13 cellular contexts compared by ENCODE assay signal in genomic region chr1:29975036-29975694, GRCh38.
DNase-seq lines count a peak whose midpoint lies in the region; FAIRE-seq and TF ChIP-seq lines count a peak whose summit lies in the region.
"Had no signal": no experiment of that assay in that cellular context is flagged by ENCODE, and none has a peak within 500 bp of the region (broad histone marks: within the 10 kb centered on the region; RNA-seq: fewer than 3 reads in every experiment).

No MANE protein-coding gene starts in this region.

- no peak overlapping the region for H2AFZ ChIP-seq in astrocyte (ENCODE audit: low read depth, low read length)
- no peak overlapping the region for H2AFZ ChIP-seq in keratinocyte (ENCODE audit: control insufficient read depth, low read length)

- peak; percentile 9 for DNase-seq in CD1c-positive myeloid dendritic cell (ENCODE audit: extremely low spot score)
- peak; percentile 34 for DNase-seq in HT-29 (ENCODE audit: low spot score)
- DNase-seq in astrocyte (ENCODE audit: low read depth): peak; percentile 45
- DNase-seq in keratinocyte (ENCODE audit: low read depth, low spot score): peak; percentile 38
- DNase-seq in hippocampal formation (lab: John Stamatoyannopoulos, UW): no peak
- no peak for DNase-seq in DMS153 (lab: John Stamatoyannopoulos, UW)
- DNase-seq in COR-L47 (lab: John Stamatoyannopoulos, UW): no peak
- DNase-seq in SKM-1 (lab: John Stamatoyannopoulos, UW; ENCODE audit: unreplicated experiment): no peak
- DNase-seq: activated CD4-positive, alpha-beta memory T cell treated with anti-CD3 and anti-CD28 coated beads, Interleukin-2, amount 10 ng/mL, durations not matched to agents 7 days and 5 days; cerebellar nuclear complex; left ventricle myocardium superior; NCI-H748 treated with DMSO at 0.1 percent for 48 hours had no signal

- FAIRE-seq in astrocyte (lab: Jason Lieb, UNC): no peak
- peak; percentile 58 for FAIRE-seq in keratinocyte (lab: Jason Lieb, UNC)

- H3K27ac Mint-ChIP-seq in astrocyte (ENCODE audit: unreplicated experiment): peak overlapping the region; percentile 99
- H3K27ac Mint-ChIP-seq: activated CD4-positive, alpha-beta memory T cell treated with anti-CD3 and anti-CD28 coated beads, Interleukin-2, amount 10 ng/mL, durations not matched to agents 7 days and 5 days had no signal

- H3K4me2 ChIP-seq in astrocyte (ENCODE audit: low read length): peak overlapping the region; percentile 65
- H3K4me2 ChIP-seq in keratinocyte (ENCODE audit: control insufficient read depth, extremely low read depth, insufficient read depth, low read depth, low read length): no peak overlapping the region

- no peak overlapping the region for H3K4me3 ChIP-seq in astrocyte (ENCODE audit: insufficient read depth, low read depth, low read length)
- H3K4me3 ChIP-seq in keratinocyte (ENCODE audit: control insufficient read depth in 2 of 3, extremely low read depth in 1 of 3, insufficient read depth in 2 of 3, low read depth in 1 of 3, low read length in 3 of 3): no peak overlapping the region

- dilution Hi-C loops in keratinocyte (cut with MboI; ENCODE audit: extremely low pct_ligation_motif_present, low sequenced_read_pairs): no loop called here

- peaks cover 26% of the 10 kb centered on the region for H3K4me1 ChIP-seq in astrocyte (ENCODE audit: insufficient read depth, low read length)
- peaks cover 19% of the 10 kb centered on the region for H3K4me1 ChIP-seq in keratinocyte (ENCODE audit: control insufficient read depth, extremely low read depth, insufficient read depth, low read length)

- H3K9me3 ChIP-seq in astrocyte (ENCODE audit: insufficient read depth, low read depth, low read length): no peaks in the 10 kb centered on the region
- no peaks in the 10 kb centered on the region for H3K9me3 ChIP-seq in keratinocyte (ENCODE audit: control insufficient read depth, low read depth, low read length)

- no peaks in the 10 kb centered on the region for H3K79me2 ChIP-seq in astrocyte (ENCODE audit: insufficient read depth, low read length)
- no peaks in the 10 kb centered on the region for H3K79me2 ChIP-seq in keratinocyte (ENCODE audit: control insufficient read depth, insufficient read depth, low read length)

- H3K27ac ChIP-seq in astrocyte (ENCODE audit: low read depth, low read length) (peak overlapping the region; percentile 84), keratinocyte (ENCODE audit: control insufficient read depth, insufficient read depth, low read length) (peak overlapping the region; percentile 57)
- H3K27ac ChIP-seq: HL-60 had no signal

- H3K4me1 Mint-ChIP-seq in astrocyte (ENCODE audit: low read depth, unreplicated experiment): peaks cover 32% of the 10 kb centered on the region
- H3K4me1 Mint-ChIP-seq: activated CD4-positive, alpha-beta memory T cell treated with anti-CD3 and anti-CD28 coated beads, Interleukin-2, amount 10 ng/mL, durations not matched to agents 7 days and 5 days had no signal

- peak overlapping the region; percentile 11 for H3K9ac ChIP-seq in astrocyte (ENCODE audit: low read length)
- no peak overlapping the region for H3K9ac ChIP-seq in keratinocyte (ENCODE audit: control insufficient read depth, extremely low read depth, insufficient read depth, low read length)

- H3K36me3 Mint-ChIP-seq in astrocyte (ENCODE audit: low read depth, unreplicated experiment): no peaks in the 10 kb centered on the region

- H3K4me3 Mint-ChIP-seq in astrocyte (ENCODE audit: unreplicated experiment): no peak overlapping the region
- H3K4me3 Mint-ChIP-seq: activated CD4-positive, alpha-beta memory T cell treated with anti-CD3 and anti-CD28 coated beads, Interleukin-2, amount 10 ng/mL, durations not matched to agents 7 days and 5 days had no signal

- no peaks in the 10 kb centered on the region for H4K20me1 ChIP-seq in astrocyte (ENCODE audit: insufficient read depth, low read length)
- no peaks in the 10 kb centered on the region for H4K20me1 ChIP-seq in keratinocyte (ENCODE audit: control insufficient read depth, extremely low read depth, insufficient read depth, low read length)

- H3K36me3 ChIP-seq in astrocyte (ENCODE audit: insufficient read depth, low read length) (no peaks in the 10 kb centered on the region), keratinocyte (ENCODE audit: control insufficient read depth in 2 of 2, extremely low read depth in 1 of 2, insufficient read depth in 2 of 2, low read length in 2 of 2) (no peaks in the 10 kb centered on the region)

- TF ChIP-seq CTCF in astrocyte (IDR thresholded peaks at IDR 0.05; ENCODE audit: insufficient read depth, low read depth, low read length) (no peak), keratinocyte (optimal IDR thresholded peaks at IDR 0.05 in 1 of 3, IDR thresholded peaks at IDR 0.05 in 1 of 3, conservative IDR thresholded peaks at IDR 0.05 in 1 of 3; ENCODE audit: extremely low read depth in 1 of 3, insufficient read depth in 2 of 3, low read length in 3 of 3) (no peak)

- H3K27me3 Mint-ChIP-seq in astrocyte (ENCODE audit: low read depth, unreplicated experiment): no peaks in the 10 kb centered on the region
- H3K27me3 Mint-ChIP-seq: activated CD4-positive, alpha-beta memory T cell treated with anti-CD3 and anti-CD28 coated beads, Interleukin-2, amount 10 ng/mL, durations not matched to agents 7 days and 5 days had no signal

- peaks cover 4% of the 10 kb centered on the region for H3K9me3 Mint-ChIP-seq in astrocyte (ENCODE audit: unreplicated experiment)

- H3K9me1 ChIP-seq in keratinocyte (ENCODE audit: control insufficient read depth, extremely low read depth, insufficient read depth, low read length): no peaks in the 10 kb centered on the region

- H3K27me3 ChIP-seq in astrocyte (ENCODE audit: insufficient read depth, low read length) (no peaks in the 10 kb centered on the region), keratinocyte (ENCODE audit: control insufficient read depth, extremely low read depth, insufficient read depth, low read length) (no peaks in the 10 kb centered on the region)

Comparison
In these comparisons a context has a peak if more than half of its experiments do, and no peak if none do; other contexts are left out.
1. DNase-seq: peak in CD1c-positive myeloid dendritic cell (single experiment), HT-29 (single experiment), astrocyte (single experiment) and keratinocyte (single experiment); none in hippocampal formation (0 of 2), DMS153 (single experiment), COR-L47 (single experiment) and SKM-1 (single experiment).